8 cellular contexts compared by ENCODE assay signal in the genomic region with DNA sequence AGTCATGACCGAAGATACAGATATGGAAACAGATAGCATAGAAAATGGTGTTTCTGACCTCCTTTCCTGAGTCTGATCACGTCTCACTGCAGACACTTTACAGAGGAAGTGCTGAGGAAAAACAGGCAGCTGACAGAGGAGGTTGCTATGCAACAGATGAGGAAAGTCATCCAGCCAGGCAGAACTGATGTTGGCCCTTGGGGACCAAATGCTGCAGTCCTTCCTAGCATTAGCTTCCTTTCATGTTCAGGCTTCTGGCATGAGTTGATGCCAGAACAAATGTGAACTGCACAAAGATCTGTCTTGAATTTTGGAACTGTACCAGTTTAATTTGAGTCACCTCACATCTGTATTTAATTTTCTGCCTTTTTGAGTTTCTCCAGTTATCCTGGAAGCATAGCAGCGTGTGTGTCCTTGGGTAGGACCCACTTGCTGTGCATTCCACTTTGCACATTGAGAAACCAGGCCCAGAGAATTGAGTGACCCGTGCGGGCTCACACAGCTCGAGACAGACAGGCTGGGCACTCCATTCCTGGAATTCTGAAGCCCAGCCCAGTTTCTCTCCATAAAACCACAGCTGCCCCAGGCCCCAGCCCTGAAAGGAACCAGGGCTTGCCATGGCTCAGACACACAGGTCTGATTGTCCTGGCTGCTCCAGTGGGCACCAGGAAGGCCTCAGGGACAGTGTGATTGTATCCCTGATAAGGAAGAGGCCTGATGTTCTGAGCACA. TPM values are rescaled to one million over a fixed set of nuclear protein-coding genes. Genes with fewer than 3 reads are reported as not detected.
A peak's percentile ranks its signal among the peaks of the same experiment; 100 is the strongest.
DNase-seq lines count a peak whose midpoint lies in the region; ATAC-seq and TF ChIP-seq lines count a peak whose summit lies in the region.

No MANE protein-coding gene starts in this region.

- TF ChIP-seq CTCF in neural crest cell (conservative IDR thresholded peaks at IDR 0.05) = no peak
- TF ChIP-seq CTCF in CD14-positive monocyte (IDR thresholded peaks at IDR 0.05) = no peak

- H3K27me3 Mint-ChIP-seq in neural crest cell (ENCODE audit: low read depth) (peaks cover 3% of the 10 kb centered on the region), CD14-positive monocyte (ENCODE audit: low read depth in 3 of 3) (peaks cover 3 to 11% (median 10%) of the 10 kb centered on the region in 3 donors)

- intact Hi-C loops in CD14-positive monocyte (cut with micrococcal nuclease) = no loop called here

- H3K27ac Mint-ChIP-seq in neural crest cell (ENCODE audit: unreplicated experiment) (peak overlapping the region; percentile 12), CD14-positive monocyte (no peak overlapping the region)

- DNase-seq in NCI-H1436 (lab: John Stamatoyannopoulos, UW) (peak; percentile 23), NCI-H1436 treated with DMSO at 0.1 percent for 48 hours (lab: John Stamatoyannopoulos, UW) (no peak), NCI-H2171 (lab: John Stamatoyannopoulos, UW) (peak; percentile 38), dedifferentiated amniotic fluid mesenchymal stem cell (ENCODE audit: extremely low spot score) (peak; percentile 85), neural crest cell (ENCODE audit: low read depth, low spot score) (no peak), CD14-positive monocyte (ENCODE audit: low spot score) (no peak)

- peaks cover 10% of the 10 kb centered on the region for H3K36me3 Mint-ChIP-seq in neural crest cell (ENCODE audit: low read depth)
- peaks cover 0 to 2% of the 10 kb centered on the region in 2 donors for H3K36me3 Mint-ChIP-seq in CD14-positive monocyte

- H3K4me1 Mint-ChIP-seq in neural crest cell = peaks cover 33% of the 10 kb centered on the region
- H3K4me1 Mint-ChIP-seq in CD14-positive monocyte = peaks cover 26% of the 10 kb centered on the region

- H3K9me3 Mint-ChIP-seq in neural crest cell = no peaks in the 10 kb centered on the region
- H3K9me3 Mint-ChIP-seq in CD14-positive monocyte = peaks cover 0 to 11% (median 2%) of the 10 kb centered on the region in 7 donors

- ATAC-seq in HG02571 (IDR thresholded peaks at IDR 0.05; ENCODE audit: unreplicated experiment) = no peak
- no peak for ATAC-seq in HG03354 (IDR thresholded peaks at IDR 0.05; ENCODE audit: poor library complexity, severe bottlenecking, unreplicated experiment)

- H3K4me3 Mint-ChIP-seq in neural crest cell = peak overlapping the region; percentile 82
- H3K4me3 Mint-ChIP-seq in CD14-positive monocyte = no peak overlapping the region

RNA-seq across cellular contexts. Expression of gene MAGED1, which starts 1.4 kb away (rescaled TPM):
- total RNA-seq in neural crest cell = 237 and 246 TPM in 2 replicates
- polyA plus RNA-seq in CD14-positive monocyte = 1 to 10 TPM; 3.2 to 7.3 TPM

Comparison
In these comparisons a context has a peak if more than half of its experiments do, and no peak if none do; other contexts are left out.
1. DNase-seq: peak in NCI-H1436 (single experiment), NCI-H2171 (single experiment) and dedifferentiated amniotic fluid mesenchymal stem cell (single experiment); none in NCI-H1436 treated with DMSO at 0.1 percent for 48 hours (single experiment), neural crest cell (single experiment) and CD14-positive monocyte (single experiment).